ENCODE assay signal across 1 cellular context in the genomic region with DNA sequence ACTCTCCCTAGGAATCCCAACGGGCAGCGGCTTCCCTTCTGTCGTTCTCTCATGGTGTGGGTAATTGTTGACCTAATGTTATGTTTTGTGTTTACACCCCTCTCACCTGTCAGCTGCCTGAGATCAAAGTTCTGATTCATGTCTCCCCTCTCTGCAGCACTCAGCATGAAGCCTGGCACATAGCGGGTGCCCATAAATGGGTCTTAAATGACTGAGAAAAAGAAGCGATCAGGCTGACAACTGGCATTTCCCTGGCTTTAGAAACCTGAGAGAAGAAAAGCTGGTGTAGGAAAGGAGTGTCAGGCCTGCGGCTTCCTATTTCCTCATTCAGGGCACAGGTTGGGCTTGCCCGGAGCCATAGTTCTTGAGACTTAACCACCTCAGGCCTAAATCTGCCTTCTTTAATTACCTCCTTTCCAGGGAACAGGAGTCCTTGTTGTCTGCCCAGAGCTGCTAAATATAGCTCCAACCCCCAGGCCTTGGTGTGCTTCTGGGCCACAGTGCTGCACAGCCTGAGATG.
TF ChIP-seq lines count a peak whose summit lies in the region.

No MANE protein-coding gene starts in this region.

TF ChIP-seq in HepG2, 621 proteins besides CTCF, POLR2A, EP300 and RAD21 (continued from another document):
- TF ChIP-seq, protein P1, sequence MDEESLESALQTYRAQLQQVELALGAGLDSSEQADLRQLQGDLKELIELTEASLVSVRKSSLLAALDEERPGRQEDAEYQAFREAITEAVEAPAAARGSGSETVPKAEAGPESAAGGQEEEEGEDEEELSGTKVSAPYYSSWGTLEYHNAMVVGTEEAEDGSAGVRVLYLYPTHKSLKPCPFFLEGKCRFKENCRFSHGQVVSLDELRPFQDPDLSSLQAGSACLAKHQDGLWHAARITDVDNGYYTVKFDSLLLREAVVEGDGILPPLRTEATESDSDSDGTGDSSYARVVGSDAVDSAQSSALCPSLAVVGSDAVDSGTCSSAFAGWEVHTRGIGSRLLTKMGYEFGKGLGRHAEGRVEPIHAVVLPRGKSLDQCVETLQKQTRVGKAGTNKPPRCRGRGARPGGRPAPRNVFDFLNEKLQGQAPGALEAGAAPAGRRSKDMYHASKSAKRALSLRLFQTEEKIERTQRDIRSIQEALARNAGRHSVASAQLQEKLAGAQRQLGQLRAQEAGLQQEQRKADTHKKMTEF (CRISPR knock-in tag; IDR thresholded peaks at IDR 0.05) = peak; percentile 45; the same call in 1 of the 2 replicates
- TF ChIP-seq RAD51 (IDR thresholded peaks at IDR 0.05; ENCODE audit: borderline replicate concordance) (no peak), BRF2 (CRISPR knock-in tag; IDR thresholded peaks at IDR 0.05) (no peak), PBX2 (CRISPR knock-in tag; IDR thresholded peaks at IDR 0.05) (peak; percentile 68), ERF (CRISPR knock-in tag; IDR thresholded peaks at IDR 0.05) (no peak), ELF1 (CRISPR knock-in tag; IDR thresholded peaks at IDR 0.05) (0 out of 2 replicates have a peak, but pooled peaks have one; percentile 13), TEAD2 (CRISPR knock-in tag; IDR thresholded peaks at IDR 0.05) (no peak), TBX3 (IDR thresholded peaks at IDR 0.05; ENCODE audit: borderline replicate concordance) (no peak), NKX3-1 (CRISPR knock-in tag; IDR thresholded peaks at IDR 0.05) (no peak), GMEB2 (CRISPR knock-in tag; IDR thresholded peaks at IDR 0.05; ENCODE audit: low read depth) (no peak), GTF3A (CRISPR knock-in tag; conservative IDR thresholded peaks at IDR 0.05) (no peak), ZNF326 (CRISPR knock-in tag; IDR thresholded peaks at IDR 0.05; ENCODE audit: borderline replicate concordance) (no peak), ZNF235 (CRISPR knock-in tag; IDR thresholded peaks at IDR 0.05; ENCODE audit: borderline replicate concordance) (no peak)
- TF ChIP-seq, protein P2, sequence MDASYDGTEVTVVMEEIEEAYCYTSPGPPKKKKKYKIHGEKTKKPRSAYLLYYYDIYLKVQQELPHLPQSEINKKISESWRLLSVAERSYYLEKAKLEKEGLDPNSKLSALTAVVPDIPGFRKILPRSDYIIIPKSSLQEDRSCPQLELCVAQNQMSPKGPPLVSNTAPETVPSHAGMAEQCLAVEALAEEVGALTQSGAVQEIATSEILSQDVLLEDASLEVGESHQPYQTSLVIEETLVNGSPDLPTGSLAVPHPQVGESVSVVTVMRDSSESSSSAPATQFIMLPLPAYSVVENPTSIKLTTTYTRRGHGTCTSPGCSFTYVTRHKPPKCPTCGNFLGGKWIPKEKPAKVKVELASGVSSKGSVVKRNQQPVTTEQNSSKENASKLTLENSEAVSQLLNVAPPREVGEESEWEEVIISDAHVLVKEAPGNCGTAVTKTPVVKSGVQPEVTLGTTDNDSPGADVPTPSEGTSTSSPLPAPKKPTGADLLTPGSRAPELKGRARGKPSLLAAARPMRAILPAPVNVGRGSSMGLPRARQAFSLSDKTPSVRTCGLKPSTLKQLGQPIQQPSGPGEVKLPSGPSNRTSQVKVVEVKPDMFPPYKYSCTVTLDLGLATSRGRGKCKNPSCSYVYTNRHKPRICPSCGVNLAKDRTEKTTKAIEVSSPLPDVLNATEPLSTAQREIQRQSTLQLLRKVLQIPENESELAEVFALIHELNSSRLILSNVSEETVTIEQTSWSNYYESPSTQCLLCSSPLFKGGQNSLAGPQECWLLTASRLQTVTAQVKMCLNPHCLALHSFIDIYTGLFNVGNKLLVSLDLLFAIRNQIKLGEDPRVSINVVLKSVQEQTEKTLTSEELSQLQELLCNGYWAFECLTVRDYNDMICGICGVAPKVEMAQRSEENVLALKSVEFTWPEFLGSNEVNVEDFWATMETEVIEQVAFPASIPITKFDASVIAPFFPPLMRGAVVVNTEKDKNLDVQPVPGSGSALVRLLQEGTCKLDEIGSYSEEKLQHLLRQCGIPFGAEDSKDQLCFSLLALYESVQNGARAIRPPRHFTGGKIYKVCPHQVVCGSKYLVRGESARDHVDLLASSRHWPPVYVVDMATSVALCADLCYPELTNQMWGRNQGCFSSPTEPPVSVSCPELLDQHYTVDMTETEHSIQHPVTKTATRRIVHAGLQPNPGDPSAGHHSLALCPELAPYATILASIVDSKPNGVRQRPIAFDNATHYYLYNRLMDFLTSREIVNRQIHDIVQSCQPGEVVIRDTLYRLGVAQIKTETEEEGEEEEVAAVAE (CRISPR knock-in tag; IDR thresholded peaks at IDR 0.05; ENCODE audit: borderline replicate concordance) = no peak
- TF ChIP-seq, protein P3, sequence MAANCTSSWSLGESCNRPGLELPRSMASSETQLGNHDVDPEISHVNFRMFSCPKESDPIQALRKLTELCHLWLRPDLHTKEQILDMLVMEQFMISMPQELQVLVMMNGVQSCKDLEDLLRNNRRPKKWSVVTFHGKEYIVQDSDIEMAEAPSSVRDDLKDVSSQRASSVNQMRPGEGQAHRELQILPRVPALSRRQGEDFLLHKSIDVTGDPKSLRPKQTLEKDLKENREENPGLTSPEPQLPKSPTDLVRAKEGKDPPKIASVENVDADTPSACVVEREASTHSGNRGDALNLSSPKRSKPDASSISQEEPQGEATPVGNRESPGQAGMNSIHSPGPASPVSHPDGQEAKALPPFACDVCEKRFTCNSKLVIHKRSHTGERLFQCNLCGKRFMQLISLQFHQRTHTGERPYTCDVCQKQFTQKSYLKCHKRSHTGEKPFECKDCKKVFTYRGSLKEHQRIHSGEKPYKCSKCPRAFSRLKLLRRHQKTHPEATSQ (CRISPR knock-in tag; IDR thresholded peaks at IDR 0.05; ENCODE audit: borderline replicate concordance) = no peak
- TF ChIP-seq, protein P4, sequence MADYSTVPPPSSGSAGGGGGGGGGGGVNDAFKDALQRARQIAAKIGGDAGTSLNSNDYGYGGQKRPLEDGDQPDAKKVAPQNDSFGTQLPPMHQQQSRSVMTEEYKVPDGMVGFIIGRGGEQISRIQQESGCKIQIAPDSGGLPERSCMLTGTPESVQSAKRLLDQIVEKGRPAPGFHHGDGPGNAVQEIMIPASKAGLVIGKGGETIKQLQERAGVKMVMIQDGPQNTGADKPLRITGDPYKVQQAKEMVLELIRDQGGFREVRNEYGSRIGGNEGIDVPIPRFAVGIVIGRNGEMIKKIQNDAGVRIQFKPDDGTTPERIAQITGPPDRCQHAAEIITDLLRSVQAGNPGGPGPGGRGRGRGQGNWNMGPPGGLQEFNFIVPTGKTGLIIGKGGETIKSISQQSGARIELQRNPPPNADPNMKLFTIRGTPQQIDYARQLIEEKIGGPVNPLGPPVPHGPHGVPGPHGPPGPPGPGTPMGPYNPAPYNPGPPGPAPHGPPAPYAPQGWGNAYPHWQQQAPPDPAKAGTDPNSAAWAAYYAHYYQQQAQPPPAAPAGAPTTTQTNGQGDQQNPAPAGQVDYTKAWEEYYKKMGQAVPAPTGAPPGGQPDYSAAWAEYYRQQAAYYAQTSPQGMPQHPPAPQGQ (CRISPR knock-in tag; IDR thresholded peaks at IDR 0.05; ENCODE audit: borderline replicate concordance) = no peak
- TF ChIP-seq, protein P5, sequence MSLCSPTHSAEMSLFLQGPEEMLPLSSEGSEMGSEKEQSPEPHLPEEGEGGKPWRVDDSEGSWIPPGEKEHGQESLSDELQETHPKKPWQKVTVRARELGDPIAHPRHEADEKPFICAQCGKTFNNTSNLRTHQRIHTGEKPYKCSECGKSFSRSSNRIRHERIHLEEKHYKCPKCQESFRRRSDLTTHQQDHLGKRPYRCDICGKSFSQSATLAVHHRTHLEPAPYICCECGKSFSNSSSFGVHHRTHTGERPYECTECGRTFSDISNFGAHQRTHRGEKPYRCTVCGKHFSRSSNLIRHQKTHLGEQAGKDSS (CRISPR knock-in tag; IDR thresholded peaks at IDR 0.05; ENCODE audit: borderline replicate concordance, low read depth) = no peak
